Comparison of ENCODE assay signal across 8 cellular contexts in genomic region chr10:100825946-100826660, GRCh38.
DNase-seq lines count a peak whose midpoint lies in the region; ATAC-seq and TF ChIP-seq lines count a peak whose summit lies in the region.

No MANE protein-coding gene starts in this region.

- no peaks in the 10 kb centered on the region for H3K36me3 ChIP-seq in thoracic aorta
- no peaks in the 10 kb centered on the region for H3K36me3 ChIP-seq in gastrocnemius medialis

- intact Hi-C loops in gastrocnemius medialis (cut with DNase I; ENCODE audit: low total_unique reads): no loop called here

- TF ChIP-seq POLR2A in gastrocnemius medialis (IDR thresholded peaks at IDR 0.05): no peak

- TF ChIP-seq CTCF in thoracic aorta (IDR thresholded peaks at IDR 0.05) (no peak), gastrocnemius medialis (IDR thresholded peaks at IDR 0.05 in 4 of 5, conservative IDR thresholded peaks at IDR 0.05 in 1 of 5) (no peak)

- no peak for ATAC-seq in thoracic aorta (ENCODE audit: insufficient number of reproducible peaks, low FRiP score, low read depth)
- no peak for ATAC-seq in GM19452 (IDR thresholded peaks at IDR 0.05; ENCODE audit: unreplicated experiment)
- ATAC-seq in HG02938 (IDR thresholded peaks at IDR 0.05; ENCODE audit: unreplicated experiment): no peak
- ATAC-seq in gastrocnemius medialis: no peak

- H3K4me1 ChIP-seq in thoracic aorta (ENCODE audit: control insufficient read depth in 1 of 2, low read depth in 2 of 2) (peaks cover 28 to 33% of the 10 kb centered on the region in 2 donors), gastrocnemius medialis (peaks cover 3 to 22% of the 10 kb centered on the region in 2 donors)

- peak; percentile 49 for DNase-seq in activated CD8-positive, alpha-beta memory T cell treated with anti-CD3 and anti-CD28 coated beads, Interleukin-2, amount 50 U/mL, for 48 hours
- DNase-seq in activated CD8-positive, alpha-beta memory T cell treated with anti-CD3 and anti-CD28 coated beads, Interleukin-2, amount 50 U/mL, for 4 hours: no peak
- DNase-seq in NOMO-1 (lab: John Stamatoyannopoulos, UW; ENCODE audit: unreplicated experiment in 2 of 2) (peak; percentile 41 to 76), thoracic aorta (ENCODE audit: low spot score) (no peak), gastrocnemius medialis (no peak)

- no peaks in the 10 kb centered on the region for H3K9me3 ChIP-seq in iPS-18c (ENCODE audit: control insufficient read depth, insufficient read depth, low read length)
- no peaks in the 10 kb centered on the region for H3K9me3 ChIP-seq in thoracic aorta
- H3K9me3 ChIP-seq in gastrocnemius medialis: no peaks in the 10 kb centered on the region

- in situ Hi-C loops in gastrocnemius medialis (cut with MboI; ENCODE audit: low sequenced_read_pairs in 4 of 4): no loop called here

- no peak overlapping the region for H3K27ac ChIP-seq in thoracic aorta
- no peak overlapping the region for H3K27ac ChIP-seq in gastrocnemius medialis

- peak overlapping the region; percentile 56; the same call in 1 of the 2 replicates for H3K4me3 ChIP-seq in iPS-18c (ENCODE audit: insufficient read depth, low read depth, low read length)
- peak overlapping the region; percentile 72 for H3K4me3 ChIP-seq in thoracic aorta
- peak overlapping the region in 2 of 4 donors; percentile 48 to 57 for H3K4me3 ChIP-seq in gastrocnemius medialis

- H3K27me3 ChIP-seq in thoracic aorta (replicated peaks; ENCODE audit: insufficient read depth) (peaks cover 32% of the 10 kb centered on the region), gastrocnemius medialis (peaks cover 69 to 95% (median 93%) of the 10 kb centered on the region in 3 donors)

Comparison
In these comparisons a context has a peak if more than half of its experiments do, and no peak if none do; other contexts are left out.
1. DNase-seq: peak in activated CD8-positive, alpha-beta memory T cell treated with anti-CD3 and anti-CD28 coated beads, Interleukin-2, amount 50 U/mL, for 48 hours (single experiment) and NOMO-1 (2 of 2); none in activated CD8-positive, alpha-beta memory T cell treated with anti-CD3 and anti-CD28 coated beads, Interleukin-2, amount 50 U/mL, for 4 hours (single experiment), thoracic aorta (single experiment) and gastrocnemius medialis (0 of 2).